1 cellular context compared by ENCODE assay signal in genomic region chr2:36555789-36556188, GRCh38.
TF ChIP-seq lines count a peak whose summit lies in the region.

No MANE protein-coding gene starts in this region.

TF ChIP-seq in endothelial cell of umbilical vein, 7 proteins besides CTCF, POLR2A, EP300 and RAD21 (continued from another document):
- no peak for TF ChIP-seq MAX (IDR thresholded peaks at IDR 0.05; ENCODE audit: insufficient read depth, insufficient read length)
- no peak for TF ChIP-seq GATA2 (IDR thresholded peaks at IDR 0.05; ENCODE audit: insufficient read depth, insufficient read length, low read depth, low read length)
- TF ChIP-seq MYC (IDR thresholded peaks at IDR 0.05; ENCODE audit: low read depth, low read length), result no peak
TF ChIP-seq in endothelial cell of umbilical vein: peak in this region for 0.
